ENCODE assay signal across 1 cellular context in the genomic region with DNA sequence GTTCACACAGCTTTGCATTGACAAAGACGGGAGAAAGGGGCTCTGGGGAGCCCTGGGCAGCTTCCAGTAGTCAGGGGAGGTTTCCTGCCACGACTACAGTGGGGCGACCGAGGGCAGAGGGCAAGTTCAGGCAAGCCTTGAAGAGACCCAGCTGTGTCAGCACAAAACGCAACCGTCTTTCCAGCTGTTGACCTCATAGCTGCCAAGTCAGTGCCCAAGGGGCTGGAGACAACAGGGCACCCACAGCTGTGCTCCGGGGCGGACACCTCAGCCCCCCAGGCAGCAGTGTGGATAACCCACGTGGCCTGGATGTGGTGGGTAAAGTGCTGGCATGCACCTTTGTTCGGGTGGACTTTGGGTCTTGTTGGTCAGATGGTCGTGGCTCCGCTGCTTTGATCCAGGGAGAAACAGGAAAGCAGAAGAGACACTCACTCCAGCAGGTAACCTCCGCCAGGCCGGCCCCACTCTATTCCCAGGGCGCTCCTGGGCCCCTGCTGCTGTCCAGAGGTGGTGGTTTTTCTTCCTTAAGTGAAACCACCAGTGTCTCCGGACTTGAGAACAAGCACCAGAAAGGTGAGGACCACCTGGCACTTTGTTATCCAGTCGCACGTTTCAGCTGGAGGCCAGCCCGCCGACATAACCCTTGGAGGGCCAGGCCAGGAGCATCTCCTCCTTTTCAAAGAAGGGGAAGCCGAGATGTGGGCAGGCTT.
A peak's percentile ranks its signal among the peaks of the same experiment; 100 is the strongest.
TF ChIP-seq lines count a peak whose summit lies in the region.

No MANE protein-coding gene starts in this region.

TF ChIP-seq in HepG2, 621 proteins besides CTCF, POLR2A, EP300 and RAD21 (continued from another document and continues in another):
- no peak for TF ChIP-seq FOXP1 (IDR thresholded peaks at IDR 0.05)
- TF ChIP-seq FOXP1 (CRISPR knock-in tag; IDR thresholded peaks at IDR 0.05) = peak; percentile 57; the same call in 1 of the 2 replicates
- TF ChIP-seq ZNF350 (CRISPR knock-in tag; IDR thresholded peaks at IDR 0.05; ENCODE audit: borderline replicate concordance, low read depth) = peak; percentile 86; the same call in 1 of the 2 replicates
- no peak for TF ChIP-seq SALL2 (CRISPR knock-in tag; IDR thresholded peaks at IDR 0.05)
- TF ChIP-seq ATAD3A (CRISPR knock-in tag; IDR thresholded peaks at IDR 0.05) = peak; percentile 18; the same call in 1 of the 2 replicates
- TF ChIP-seq ZNF75D (CRISPR knock-in tag; IDR thresholded peaks at IDR 0.05; ENCODE audit: borderline replicate concordance) = no peak
- TF ChIP-seq, protein P1, sequence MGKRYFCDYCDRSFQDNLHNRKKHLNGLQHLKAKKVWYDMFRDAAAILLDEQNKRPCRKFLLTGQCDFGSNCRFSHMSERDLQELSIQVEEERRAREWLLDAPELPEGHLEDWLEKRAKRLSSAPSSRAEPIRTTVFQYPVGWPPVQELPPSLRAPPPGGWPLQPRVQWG (CRISPR knock-in tag; IDR thresholded peaks at IDR 0.05; ENCODE audit: borderline replicate concordance, low read depth) = no peak
- TF ChIP-seq SOX5 (CRISPR knock-in tag; IDR thresholded peaks at IDR 0.05; ENCODE audit: borderline replicate concordance) = peak; percentile 94
- TF ChIP-seq, protein P2, sequence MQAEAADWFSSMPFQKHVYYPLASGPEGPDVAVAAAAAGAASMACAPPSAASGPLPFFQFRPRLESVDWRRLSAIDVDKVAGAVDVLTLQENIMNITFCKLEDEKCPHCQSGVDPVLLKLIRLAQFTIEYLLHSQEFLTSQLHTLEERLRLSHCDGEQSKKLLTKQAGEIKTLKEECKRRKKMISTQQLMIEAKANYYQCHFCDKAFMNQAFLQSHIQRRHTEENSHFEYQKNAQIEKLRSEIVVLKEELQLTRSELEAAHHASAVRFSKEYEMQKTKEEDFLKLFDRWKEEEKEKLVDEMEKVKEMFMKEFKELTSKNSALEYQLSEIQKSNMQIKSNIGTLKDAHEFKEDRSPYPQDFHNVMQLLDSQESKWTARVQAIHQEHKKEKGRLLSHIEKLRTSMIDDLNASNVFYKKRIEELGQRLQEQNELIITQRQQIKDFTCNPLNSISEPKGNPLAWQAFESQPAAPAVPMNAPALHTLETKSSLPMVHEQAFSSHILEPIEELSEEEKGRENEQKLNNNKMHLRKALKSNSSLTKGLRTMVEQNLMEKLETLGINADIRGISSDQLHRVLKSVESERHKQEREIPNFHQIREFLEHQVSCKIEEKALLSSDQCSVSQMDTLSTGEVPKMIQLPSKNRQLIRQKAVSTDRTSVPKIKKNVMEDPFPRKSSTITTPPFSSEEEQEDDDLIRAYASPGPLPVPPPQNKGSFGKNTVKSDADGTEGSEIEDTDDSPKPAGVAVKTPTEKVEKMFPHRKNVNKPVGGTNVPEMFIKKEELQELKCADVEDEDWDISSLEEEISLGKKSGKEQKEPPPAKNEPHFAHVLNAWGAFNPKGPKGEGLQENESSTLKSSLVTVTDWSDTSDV (CRISPR knock-in tag; IDR thresholded peaks at IDR 0.05) = peak; percentile 52; the same call in 1 of the 2 replicates
- TF ChIP-seq, protein P3, sequence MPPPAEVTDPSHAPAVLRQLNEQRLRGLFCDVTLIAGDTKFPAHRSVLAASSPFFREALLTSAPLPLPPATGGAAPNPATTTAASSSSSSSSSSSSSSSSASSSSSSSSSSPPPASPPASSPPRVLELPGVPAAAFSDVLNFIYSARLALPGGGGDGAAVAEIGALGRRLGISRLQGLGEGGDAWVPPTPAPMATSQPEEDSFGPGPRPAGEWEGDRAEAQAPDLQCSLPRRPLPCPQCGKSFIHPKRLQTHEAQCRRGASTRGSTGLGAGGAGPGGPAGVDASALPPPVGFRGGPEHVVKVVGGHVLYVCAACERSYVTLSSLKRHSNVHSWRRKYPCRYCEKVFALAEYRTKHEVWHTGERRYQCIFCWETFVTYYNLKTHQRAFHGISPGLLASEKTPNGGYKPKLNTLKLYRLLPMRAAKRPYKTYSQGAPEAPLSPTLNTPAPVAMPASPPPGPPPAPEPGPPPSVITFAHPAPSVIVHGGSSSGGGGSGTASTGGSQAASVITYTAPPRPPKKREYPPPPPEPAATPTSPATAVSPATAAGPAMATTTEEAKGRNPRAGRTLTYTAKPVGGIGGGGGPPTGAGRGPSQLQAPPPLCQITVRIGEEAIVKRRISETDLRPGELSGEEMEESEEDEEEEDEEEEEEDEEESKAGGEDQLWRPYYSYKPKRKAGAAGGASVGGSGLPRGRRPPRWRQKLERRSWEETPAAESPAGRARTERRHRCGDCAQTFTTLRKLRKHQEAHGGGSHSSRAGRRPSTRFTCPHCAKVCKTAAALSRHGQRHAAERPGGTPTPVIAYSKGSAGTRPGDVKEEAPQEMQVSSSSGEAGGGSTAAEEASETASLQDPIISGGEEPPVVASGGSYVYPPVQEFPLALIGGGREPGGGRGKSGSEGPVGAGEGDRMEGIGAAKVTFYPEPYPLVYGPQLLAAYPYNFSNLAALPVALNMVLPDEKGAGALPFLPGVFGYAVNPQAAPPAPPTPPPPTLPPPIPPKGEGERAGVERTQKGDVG (CRISPR knock-in tag; IDR thresholded peaks at IDR 0.05; ENCODE audit: borderline replicate concordance) = peak; percentile 100
- TF ChIP-seq, protein P4, sequence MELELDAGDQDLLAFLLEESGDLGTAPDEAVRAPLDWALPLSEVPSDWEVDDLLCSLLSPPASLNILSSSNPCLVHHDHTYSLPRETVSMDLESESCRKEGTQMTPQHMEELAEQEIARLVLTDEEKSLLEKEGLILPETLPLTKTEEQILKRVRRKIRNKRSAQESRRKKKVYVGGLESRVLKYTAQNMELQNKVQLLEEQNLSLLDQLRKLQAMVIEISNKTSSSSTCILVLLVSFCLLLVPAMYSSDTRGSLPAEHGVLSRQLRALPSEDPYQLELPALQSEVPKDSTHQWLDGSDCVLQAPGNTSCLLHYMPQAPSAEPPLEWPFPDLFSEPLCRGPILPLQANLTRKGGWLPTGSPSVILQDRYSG (CRISPR knock-in tag; IDR thresholded peaks at IDR 0.05) = peak; percentile 37; the same call in 1 of the 2 replicates
- TF ChIP-seq, protein P5, sequence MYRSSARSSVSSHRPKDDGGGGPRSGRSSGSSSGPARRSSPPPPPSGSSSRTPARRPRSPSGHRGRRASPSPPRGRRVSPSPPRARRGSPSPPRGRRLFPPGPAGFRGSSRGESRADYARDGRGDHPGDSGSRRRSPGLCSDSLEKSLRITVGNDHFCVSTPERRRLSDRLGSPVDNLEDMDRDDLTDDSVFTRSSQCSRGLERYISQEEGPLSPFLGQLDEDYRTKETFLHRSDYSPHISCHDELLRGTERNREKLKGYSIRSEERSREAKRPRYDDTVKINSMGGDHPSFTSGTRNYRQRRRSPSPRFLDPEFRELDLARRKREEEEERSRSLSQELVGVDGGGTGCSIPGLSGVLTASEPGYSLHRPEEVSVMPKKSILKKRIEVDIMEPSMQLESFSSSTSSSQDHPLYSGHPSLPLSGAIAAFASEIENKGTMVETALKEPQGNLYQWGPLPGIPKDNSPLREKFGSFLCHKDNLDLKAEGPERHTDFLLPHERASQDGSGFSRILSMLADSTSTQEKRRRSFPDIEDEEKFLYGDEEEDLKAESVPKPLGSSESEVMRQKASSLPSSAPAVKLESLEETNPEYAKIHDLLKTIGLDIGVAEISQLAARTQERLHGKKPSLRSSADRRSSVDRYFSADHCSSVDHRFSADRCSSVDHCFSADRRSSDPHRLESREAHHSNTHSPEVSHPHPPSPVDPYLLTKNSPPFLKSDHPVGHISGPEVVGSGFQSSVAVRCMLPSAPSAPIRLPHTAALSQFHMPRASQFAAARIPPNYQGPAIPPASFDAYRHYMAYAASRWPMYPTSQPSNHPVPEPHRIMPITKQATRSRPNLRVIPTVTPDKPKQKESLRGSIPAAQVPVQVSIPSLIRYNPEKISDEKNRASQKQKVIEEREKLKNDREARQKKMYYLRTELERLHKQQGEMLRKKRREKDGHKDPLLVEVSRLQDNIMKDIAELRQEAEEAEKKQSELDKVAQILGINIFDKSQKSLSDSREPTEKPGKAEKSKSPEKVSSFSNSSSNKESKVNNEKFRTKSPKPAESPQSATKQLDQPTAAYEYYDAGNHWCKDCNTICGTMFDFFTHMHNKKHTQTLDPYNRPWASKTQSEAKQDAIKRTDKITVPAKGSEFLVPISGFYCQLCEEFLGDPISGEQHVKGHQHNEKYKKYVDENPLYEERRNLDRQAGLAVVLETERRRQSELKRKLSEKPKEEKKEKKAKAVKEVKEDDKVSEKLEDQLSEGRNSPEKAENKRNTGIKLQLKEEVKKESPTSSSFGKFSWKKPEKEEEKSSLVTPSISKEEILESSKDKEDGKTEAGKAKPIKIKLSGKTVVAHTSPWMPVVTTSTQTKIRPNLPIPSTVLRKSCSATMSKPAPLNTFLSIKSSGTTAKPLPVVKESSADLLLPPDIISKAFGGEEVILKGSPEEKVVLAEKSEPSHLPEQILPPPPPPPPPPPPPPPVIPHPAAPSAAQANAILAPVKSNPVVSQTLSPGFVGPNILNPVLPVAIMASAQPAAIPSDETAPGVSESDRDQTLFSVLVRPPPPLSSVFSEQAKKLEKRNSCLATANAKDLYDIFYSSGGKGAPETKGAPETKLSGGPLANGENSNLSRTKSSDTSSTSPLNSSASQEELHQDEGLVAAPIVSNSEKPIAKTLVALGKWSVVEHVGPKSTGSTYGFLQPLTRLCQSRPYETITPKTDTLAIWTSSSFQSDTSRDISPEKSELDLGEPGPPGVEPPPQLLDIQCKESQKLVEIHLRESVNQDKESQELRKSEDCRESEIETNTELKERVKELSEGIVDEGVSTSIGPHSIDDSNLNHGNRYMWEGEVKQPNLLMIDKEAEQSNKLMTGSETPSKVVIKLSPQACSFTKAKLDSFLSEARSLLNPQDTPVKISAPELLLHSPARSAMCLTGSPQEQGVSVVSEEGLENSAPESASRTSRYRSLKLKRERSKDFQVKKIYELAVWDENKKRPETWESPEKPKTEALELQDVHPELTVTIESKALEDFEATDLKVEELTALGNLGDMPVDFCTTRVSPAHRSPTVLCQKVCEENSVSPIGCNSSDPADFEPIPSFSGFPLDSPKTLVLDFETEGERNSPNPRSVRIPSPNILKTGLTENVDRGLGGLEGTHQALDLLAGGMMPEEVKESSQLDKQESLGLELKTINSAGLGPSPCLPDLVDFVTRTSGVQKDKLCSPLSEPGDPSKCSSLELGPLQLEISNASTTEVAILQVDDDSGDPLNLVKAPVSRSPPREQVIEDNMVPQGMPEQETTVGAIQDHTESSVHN (CRISPR knock-in tag; IDR thresholded peaks at IDR 0.05) = 0 out of 2 replicates have a peak, but pooled peaks have one; percentile 6
- no peak for TF ChIP-seq CAMTA2 (CRISPR knock-in tag; IDR thresholded peaks at IDR 0.05; ENCODE audit: borderline replicate concordance)
- peak; percentile 77; the same call in 1 of the 2 replicates for TF ChIP-seq ZNF564 (CRISPR knock-in tag; IDR thresholded peaks at IDR 0.05)
- TF ChIP-seq, protein P6, sequence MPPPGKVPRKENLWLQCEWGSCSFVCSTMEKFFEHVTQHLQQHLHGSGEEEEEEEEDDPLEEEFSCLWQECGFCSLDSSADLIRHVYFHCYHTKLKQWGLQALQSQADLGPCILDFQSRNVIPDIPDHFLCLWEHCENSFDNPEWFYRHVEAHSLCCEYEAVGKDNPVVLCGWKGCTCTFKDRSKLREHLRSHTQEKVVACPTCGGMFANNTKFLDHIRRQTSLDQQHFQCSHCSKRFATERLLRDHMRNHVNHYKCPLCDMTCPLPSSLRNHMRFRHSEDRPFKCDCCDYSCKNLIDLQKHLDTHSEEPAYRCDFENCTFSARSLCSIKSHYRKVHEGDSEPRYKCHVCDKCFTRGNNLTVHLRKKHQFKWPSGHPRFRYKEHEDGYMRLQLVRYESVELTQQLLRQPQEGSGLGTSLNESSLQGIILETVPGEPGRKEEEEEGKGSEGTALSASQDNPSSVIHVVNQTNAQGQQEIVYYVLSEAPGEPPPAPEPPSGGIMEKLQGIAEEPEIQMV (CRISPR knock-in tag; IDR thresholded peaks at IDR 0.05; ENCODE audit: low read depth) = peak; percentile 86
- no peak for TF ChIP-seq ZNF180 (CRISPR knock-in tag; IDR thresholded peaks at IDR 0.05; ENCODE audit: borderline replicate concordance, low read depth)
- peak; percentile 89; the same call in 1 of the 2 replicates for TF ChIP-seq ZNF17 (CRISPR knock-in tag; IDR thresholded peaks at IDR 0.05)
- no peak for TF ChIP-seq ZNF530 (CRISPR knock-in tag; IDR thresholded peaks at IDR 0.05; ENCODE audit: low read depth)
- peak; percentile 95 for TF ChIP-seq ZNF616 (CRISPR knock-in tag; IDR thresholded peaks at IDR 0.05; ENCODE audit: low read depth)
- TF ChIP-seq LCORL (IDR thresholded peaks at IDR 0.05) = no peak
- peak; percentile 94 for TF ChIP-seq LCORL (CRISPR knock-in tag; IDR thresholded peaks at IDR 0.05)
- TF ChIP-seq MXI1 (IDR thresholded peaks at IDR 0.05; ENCODE audit: borderline replicate concordance, low read depth, low read length) = peak; percentile 84; the same call in 2 of the 3 replicates
- TF ChIP-seq ZSCAN31 (CRISPR knock-in tag; IDR thresholded peaks at IDR 0.05; ENCODE audit: low read depth) = no peak; the same call in 1 of the 2 replicates
- TF ChIP-seq, protein P7, sequence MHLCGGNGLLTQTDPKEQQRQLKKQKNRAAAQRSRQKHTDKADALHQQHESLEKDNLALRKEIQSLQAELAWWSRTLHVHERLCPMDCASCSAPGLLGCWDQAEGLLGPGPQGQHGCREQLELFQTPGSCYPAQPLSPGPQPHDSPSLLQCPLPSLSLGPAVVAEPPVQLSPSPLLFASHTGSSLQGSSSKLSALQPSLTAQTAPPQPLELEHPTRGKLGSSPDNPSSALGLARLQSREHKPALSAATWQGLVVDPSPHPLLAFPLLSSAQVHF (CRISPR knock-in tag; IDR thresholded peaks at IDR 0.05) = peak; percentile 77; the same call in 1 of the 2 replicates
- no peak; the same call in 1 of the 2 replicates for TF ChIP-seq NR1H2 (CRISPR knock-in tag; IDR thresholded peaks at IDR 0.05; ENCODE audit: borderline replicate concordance, low read depth)
- peak; percentile 95 for TF ChIP-seq ZNF292 (CRISPR knock-in tag; IDR thresholded peaks at IDR 0.05; ENCODE audit: borderline replicate concordance, low read depth)
- no peak for TF ChIP-seq NBN (conservative IDR thresholded peaks at IDR 0.05)
- TF ChIP-seq ELF1 (CRISPR knock-in tag; IDR thresholded peaks at IDR 0.05) = peak; percentile 38; the same call in 1 of the 2 replicates
